In the genomic region with DNA sequence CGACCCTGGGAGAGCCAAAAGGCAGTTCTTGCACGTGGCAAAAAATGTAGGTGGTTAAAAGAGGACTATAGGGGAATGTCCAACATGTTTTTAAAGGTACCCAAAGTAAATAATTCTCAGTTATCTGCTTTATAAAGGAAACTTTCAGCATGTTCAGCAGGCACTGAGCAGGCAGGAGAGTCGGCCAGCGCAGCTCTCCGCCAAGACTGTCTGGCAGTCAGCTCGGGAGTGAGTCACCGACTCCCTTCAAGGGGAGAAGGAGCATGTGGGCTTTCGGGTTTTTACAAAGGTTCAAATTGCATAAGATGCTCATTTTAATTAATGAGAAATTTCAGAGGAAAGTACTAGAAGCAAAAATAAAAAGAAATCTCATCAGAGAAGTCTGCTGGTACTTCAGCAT, we compare ENCODE assay signal across 21 cellular contexts. TPM values are rescaled to one million over a fixed set of nuclear protein-coding genes. Genes with fewer than 3 reads are reported as not detected.
DNase-seq lines count a peak whose midpoint lies in the region; ATAC-seq and TF ChIP-seq lines count a peak whose summit lies in the region.
"Had no signal": no experiment of that assay in that cellular context is flagged by ENCODE, and none has a peak within 500 bp of the region (broad histone marks: within the 10 kb centered on the region; RNA-seq: fewer than 3 reads in every experiment).

No MANE protein-coding gene starts in this region.

- H3K4me3 ChIP-seq in coronary artery (no peak overlapping the region), testis (no peak overlapping the region)
- H3K4me3 ChIP-seq: K562, SK-N-MC, stomach, vagina had no signal

- H3K27ac ChIP-seq in coronary artery: no peak overlapping the region
- H3K27ac ChIP-seq in testis: no peak overlapping the region
- H3K27ac ChIP-seq: epithelial cell of prostate, HL-60, SK-N-MC, vagina had no signal

- TF ChIP-seq CTCF in coronary artery (IDR thresholded peaks at IDR 0.05) (no peak), testis (IDR thresholded peaks at IDR 0.05) (no peak)

- DNase-seq in Daoy (ENCODE audit: low read depth) (peak; percentile 72), astrocyte of the hippocampus (ENCODE audit: low read depth, low spot score) (peak; percentile 90), left cardiac atrium (peak; percentile 54), putamen (ENCODE audit: low spot score) (peak; percentile 43), coronary artery (ENCODE audit: low spot score) (no peak), DMS 273 (lab: John Stamatoyannopoulos, UW; ENCODE audit: unreplicated experiment) (no peak), testis (no peak)
- no peak for DNase-seq in activated CD4-positive, alpha-beta T cell treated with anti-CD3 and anti-CD28 coated beads, Interleukin-2, amount 50 U/mL, for 4 hours
- DNase-seq: activated CD4-positive, CD25-positive, alpha-beta regulatory T cell treated with anti-CD3 and anti-CD28 coated beads, Interleukin-2, amount 50 U/mL, for 72 hours; activated effector memory CD4-positive, alpha-beta T cell treated with Interleukin-2 at 50 U/mL for 16 hours; amniotic stem cell; COR-L47; NCI-H69; sigmoid colon; stimulated activated CD4-positive, alpha-beta T cell treated with anti-CD3 and anti-CD28 coated beads, Interleukin-2, amount 100 ng/mL, for 24 hours; stomach had no signal

- no peaks in the 10 kb centered on the region for H3K4me1 ChIP-seq in testis
- H3K4me1 ChIP-seq: vagina had no signal

- H3K27me3 ChIP-seq in testis: no peaks in the 10 kb centered on the region
- H3K27me3 ChIP-seq: vagina had no signal

- ATAC-seq in left cardiac atrium: peak; percentile 83 to 96
- ATAC-seq: K562 had no signal

- intact Hi-C loops in left cardiac atrium (cut with DNase I) (no loop called here), testis (cut with DNase I; ENCODE audit: low total_unique reads) (no loop called here)

- H3K9me3 ChIP-seq in testis: no peaks in the 10 kb centered on the region
- H3K9me3 ChIP-seq: sigmoid colon, stomach, vagina had no signal

- TF ChIP-seq POLR2A in testis (IDR thresholded peaks at IDR 0.05): no peak

- WGBS in testis, 2 donors: 47 to 57% methylated on average over 8 of the region's 8 CpGs

- H3K36me3 ChIP-seq in testis (ENCODE audit: low read depth, missing control alignments): no peaks in the 10 kb centered on the region
- H3K36me3 ChIP-seq: sigmoid colon, stomach, vagina had no signal

RNA-seq across cellular contexts. Expression of a gene that starts 7.0 kb away (rescaled TPM):
- 0.97 and 5.9 TPM in 2 replicates for total RNA-seq in Daoy (2014; rRNA removed; shearing (Covaris generic))
- 1 to 10 TPM in 1 of 2 donors, under 1 TPM in 1; 0.68 to 1.6 TPM for total RNA-seq in left cardiac atrium
- total RNA-seq in testis: 1 to 10 TPM; 3.1 TPM
- 0.58 TPM for polyA plus RNA-seq in testis (ENCODE audit: insufficient read depth, low read depth, low replicate concordance)
- total RNA-seq: K562, vagina had no signal
- polyA plus RNA-seq: K562, sigmoid colon had no signal

Comparison
In these comparisons a context has a peak if more than half of its experiments do, and no peak if none do; other contexts are left out.
1. DNase-seq: peak in Daoy (single experiment), astrocyte of the hippocampus (single experiment), left cardiac atrium (single experiment) and putamen (single experiment); none in coronary artery (single experiment), DMS 273 (single experiment), testis (single experiment) and activated CD4-positive, alpha-beta T cell treated with anti-CD3 and anti-CD28 coated beads, Interleukin-2, amount 50 U/mL, for 4 hours (0 of 2).